In the genomic region with DNA sequence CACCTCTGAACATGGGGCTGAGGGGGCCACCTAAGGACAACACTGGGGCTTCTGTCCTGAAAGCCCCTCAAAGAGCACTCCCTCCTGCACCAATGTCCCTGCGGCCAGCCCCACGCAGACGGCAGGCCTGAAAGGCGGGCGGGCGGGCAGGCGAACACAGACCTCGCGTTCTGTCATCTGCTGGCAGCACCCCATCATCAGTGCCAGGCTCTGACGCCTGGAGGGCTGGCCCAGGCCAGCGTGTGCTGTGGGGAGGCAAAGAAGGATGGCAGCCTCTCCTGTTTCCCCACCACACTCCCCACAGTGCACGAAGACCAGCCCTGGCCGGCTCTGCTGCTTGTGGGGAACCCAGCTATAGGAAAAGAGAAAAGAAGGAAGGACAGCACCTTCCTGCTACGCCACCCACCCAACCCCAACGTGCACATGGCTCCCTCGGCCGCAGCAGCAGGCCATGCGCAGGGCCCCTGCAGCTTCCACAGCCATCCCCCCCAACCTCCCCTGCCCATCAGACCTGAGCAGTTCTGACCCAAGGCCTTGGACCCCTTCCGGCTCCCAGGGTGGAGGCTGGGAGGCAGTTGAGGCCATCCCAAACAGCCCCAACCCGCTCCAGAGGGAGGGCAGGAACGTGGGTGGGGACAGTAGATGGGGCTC, we compare ENCODE assay signal across 15 cellular contexts. TPM values are rescaled to one million over a fixed set of nuclear protein-coding genes. Genes with fewer than 3 reads are reported as not detected.
DNase-seq lines count a peak whose midpoint lies in the region; ATAC-seq and TF ChIP-seq lines count a peak whose summit lies in the region.
"Had no signal": no experiment of that assay in that cellular context is flagged by ENCODE, and none has a peak within 500 bp of the region (broad histone marks: within the 10 kb centered on the region; RNA-seq: fewer than 3 reads in every experiment).

No MANE protein-coding gene starts in this region.

- peak overlapping the region in 2 of 5 experiments; percentile 64 to 68 for H3K4me3 Mint-ChIP-seq in brain
- H3K4me3 Mint-ChIP-seq in natural killer cell treated with Interleukin-12 subunit alpha and Interleukin-12 subunit beta and Interleukin-15 and Interleukin-18, amount 100 ng/mL, for 72 hours, result peak overlapping the region; percentile 53

- peaks cover 3% of the 10 kb centered on the region for H3K27me3 Mint-ChIP-seq in brain
- no peaks in the 10 kb centered on the region for H3K27me3 Mint-ChIP-seq in natural killer cell treated with Interleukin-12 subunit alpha and Interleukin-12 subunit beta and Interleukin-15 and Interleukin-18, amount 100 ng/mL, for 72 hours

- TF ChIP-seq CTCF in brain (conservative IDR thresholded peaks at IDR 0.05), result no peak

- ATAC-seq in natural killer cell treated with Interleukin-12 subunit alpha and Interleukin-12 subunit beta and Interleukin-15 and Interleukin-18, amount 100 ng/mL, for 72 hours, result no peak
- ATAC-seq in HG03469 (IDR thresholded peaks at IDR 0.05; ENCODE audit: unreplicated experiment) (no peak), HG02885 (IDR thresholded peaks at IDR 0.05; ENCODE audit: poor library complexity, unreplicated experiment) (no peak)
- ATAC-seq: K562 had no signal

- peak overlapping the region; percentile 41 for H3K4me3 ChIP-seq in Jurkat, Clone E6-1 (ENCODE audit: low read length)
- H3K4me3 ChIP-seq: K562 had no signal

- no peaks in the 10 kb centered on the region for H3K9me3 Mint-ChIP-seq in brain
- no peaks in the 10 kb centered on the region for H3K9me3 Mint-ChIP-seq in natural killer cell treated with Interleukin-12 subunit alpha and Interleukin-12 subunit beta and Interleukin-15 and Interleukin-18, amount 100 ng/mL, for 72 hours
- H3K9me3 Mint-ChIP-seq: mesothelial cell of epicardium had no signal

- H3K4me1 Mint-ChIP-seq in brain, result peaks cover 49% of the 10 kb centered on the region
- H3K4me1 Mint-ChIP-seq in natural killer cell treated with Interleukin-12 subunit alpha and Interleukin-12 subunit beta and Interleukin-15 and Interleukin-18, amount 100 ng/mL, for 72 hours (ENCODE audit: low read depth in 2 of 2), result peaks cover 29 to 45% of the 10 kb centered on the region in 2 donors

- DNase-seq in C1 segment of cervical spinal cord (lab: John Stamatoyannopoulos, UW) (peak in 12 of 14 donors; percentile 26 to 71 (median 44)), NCI-H524 treated with DMSO at 0.1 percent for 48 hours (lab: John Stamatoyannopoulos, UW) (no peak), SIG-M5 treated with dmso at 0.1 percent for 504 hours (lab: John Stamatoyannopoulos, UW; ENCODE audit: unreplicated experiment) (no peak)
- DNase-seq in Jurkat, Clone E6-1 (ENCODE audit: low read depth, low spot score), result no peak
- DNase-seq in natural killer cell treated with Interleukin-12 subunit alpha and Interleukin-12 subunit beta and Interleukin-15 and Interleukin-18, amount 100 ng/mL, for 72 hours (ENCODE audit: low spot score), result no peak
- DNase-seq: activated CD4-positive, alpha-beta T cell treated with anti-CD3 and anti-CD28 coated beads, Interleukin-2, amount 50 U/mL, for 1 hour; COR-L47; SHP77 had no signal

- peaks cover 13% of the 10 kb centered on the region for H3K36me3 Mint-ChIP-seq in brain
- no peaks in the 10 kb centered on the region for H3K36me3 Mint-ChIP-seq in natural killer cell treated with Interleukin-12 subunit alpha and Interleukin-12 subunit beta and Interleukin-15 and Interleukin-18, amount 100 ng/mL, for 72 hours

- H3K27ac Mint-ChIP-seq in brain, result peak overlapping the region in 3 of 5 experiments; percentile 62 to 71 (median 70)
- H3K27ac Mint-ChIP-seq in natural killer cell treated with Interleukin-12 subunit alpha and Interleukin-12 subunit beta and Interleukin-15 and Interleukin-18, amount 100 ng/mL, for 72 hours, result peak overlapping the region; percentile 70 to 81

RNA-seq across cellular contexts. Expression of a gene that starts 3.5 kb away (rescaled TPM):
- 71.8 TPM for polyA plus RNA-seq in Jurkat, Clone E6-1 (2012; ENCODE audit: insufficient read depth, insufficient read length)
- 77.0 TPM for polyA plus RNA-seq in brain (ENCODE audit: insufficient read depth, low read depth, low replicate concordance)
- total RNA-seq in natural killer cell treated with Interleukin-12 subunit alpha and Interleukin-12 subunit beta and Interleukin-15 and Interleukin-18, amount 100 ng/mL, for 72 hours, result 100 to 1,000 TPM; 114 to 152 TPM

RNA-seq across cellular contexts. Expression of a gene that starts 10.0 kb away (rescaled TPM):
- polyA plus RNA-seq in Jurkat, Clone E6-1 (2012; ENCODE audit: insufficient read depth, insufficient read length), result 4.0 TPM
- polyA plus RNA-seq in brain (ENCODE audit: insufficient read depth, low read depth, low replicate concordance), result 15.2 TPM
- total RNA-seq in natural killer cell treated with Interleukin-12 subunit alpha and Interleukin-12 subunit beta and Interleukin-15 and Interleukin-18, amount 100 ng/mL, for 72 hours, result 1 to 10 TPM; 2.6 to 6.7 TPM

RNA-seq across cellular contexts. Expression of a gene that starts 15.3 kb away (rescaled TPM):
- polyA plus RNA-seq in Jurkat, Clone E6-1 (2012; ENCODE audit: insufficient read depth, insufficient read length), result 0.98 TPM
- 0.61 TPM for polyA plus RNA-seq in brain (ENCODE audit: insufficient read depth, low read depth, low replicate concordance)
- under 1 TPM in 1 of 2 donors, not detected in 1; 0.45 TPM for total RNA-seq in natural killer cell treated with Interleukin-12 subunit alpha and Interleukin-12 subunit beta and Interleukin-15 and Interleukin-18, amount 100 ng/mL, for 72 hours
- total RNA-seq: bronchial epithelial cell, fibroblast of villous mesenchyme, K562 had no signal

RNA-seq across cellular contexts. Expression of a gene that starts 36.2 kb away (rescaled TPM):
- 41.7 TPM for polyA plus RNA-seq in Jurkat, Clone E6-1 (2012; ENCODE audit: insufficient read depth, insufficient read length)
- polyA plus RNA-seq in brain (ENCODE audit: insufficient read depth, low read depth, low replicate concordance), result 68.1 TPM
- total RNA-seq in natural killer cell treated with Interleukin-12 subunit alpha and Interleukin-12 subunit beta and Interleukin-15 and Interleukin-18, amount 100 ng/mL, for 72 hours, result 100 to 1,000 TPM in 1 of 2 donors, 10 to 100 TPM in 1; 97.8 to 149 TPM

RNA-seq across cellular contexts. Expression of a gene that starts 36.7 kb away (rescaled TPM):
- 86.5 TPM for polyA plus RNA-seq in Jurkat, Clone E6-1 (2012; ENCODE audit: insufficient read depth, insufficient read length)
- 83.9 TPM for polyA plus RNA-seq in brain (ENCODE audit: insufficient read depth, low read depth, low replicate concordance)
- 100 to 1,000 TPM; 105 to 156 TPM for total RNA-seq in natural killer cell treated with Interleukin-12 subunit alpha and Interleukin-12 subunit beta and Interleukin-15 and Interleukin-18, amount 100 ng/mL, for 72 hours

Comparison
In these comparisons a context has a peak if more than half of its experiments do, and no peak if none do; other contexts are left out.
1. DNase-seq: peak in C1 segment of cervical spinal cord (12 of 14); none in Jurkat, Clone E6-1 (single experiment), natural killer cell treated with Interleukin-12 subunit alpha and Interleukin-12 subunit beta and Interleukin-15 and Interleukin-18, amount 100 ng/mL, for 72 hours (single experiment), NCI-H524 treated with DMSO at 0.1 percent for 48 hours (single experiment) and SIG-M5 treated with dmso at 0.1 percent for 504 hours (single experiment).